1 cellular context compared by ENCODE assay signal in genomic region chr5:132022737-132023136, GRCh38.
TF ChIP-seq lines count a peak whose summit lies in the region.

No MANE protein-coding gene starts in this region.

TF ChIP-seq in K562, 482 proteins besides CTCF, POLR2A, EP300 and RAD21:
- TF ChIP-seq TCF3 (CRISPR knock-in tag; IDR thresholded peaks at IDR 0.05), result 0 out of 2 replicates have a peak, but pooled peaks have one; percentile 7
- TF ChIP-seq DPF2 (IDR thresholded peaks at IDR 0.05), result 0 out of 2 replicates have a peak, but pooled peaks have one; percentile 12
- no peak for TF ChIP-seq MITF (IDR thresholded peaks at IDR 0.05)
- no peak for TF ChIP-seq C11orf30 (IDR thresholded peaks at IDR 0.05; ENCODE audit: low read depth)
- no peak for TF ChIP-seq MGA (IDR thresholded peaks at IDR 0.05)
- TF ChIP-seq CBFA2T2 (conservative IDR thresholded peaks at IDR 0.05), result peak; percentile 49
- TF ChIP-seq NCOA2 (IDR thresholded peaks at IDR 0.05; ENCODE audit: partially characterized antibody in 2 of 2), result no peak
- peak; percentile 70 for TF ChIP-seq EGR1 (conservative IDR thresholded peaks at IDR 0.05)
- peak; percentile 38; the same call in 1 of the 2 replicates for TF ChIP-seq ARID1B (IDR thresholded peaks at IDR 0.05)
- TF ChIP-seq CBFA2T3 (IDR thresholded peaks at IDR 0.05), result peak; percentile 72
- TF ChIP-seq COPS2 (conservative IDR thresholded peaks at IDR 0.05), result no peak
- TF ChIP-seq KDM1A (IDR thresholded peaks at IDR 0.05), result peak; percentile 8 to 32; a peak in 1 of 4 replicates
- no peak for TF ChIP-seq ZNF3 (CRISPR knock-in tag; IDR thresholded peaks at IDR 0.05)
- no peak for TF ChIP-seq ZNF212 (CRISPR knock-in tag; IDR thresholded peaks at IDR 0.05)
